Comparison of ENCODE assay signal across 30 cellular contexts in the genomic region with DNA sequence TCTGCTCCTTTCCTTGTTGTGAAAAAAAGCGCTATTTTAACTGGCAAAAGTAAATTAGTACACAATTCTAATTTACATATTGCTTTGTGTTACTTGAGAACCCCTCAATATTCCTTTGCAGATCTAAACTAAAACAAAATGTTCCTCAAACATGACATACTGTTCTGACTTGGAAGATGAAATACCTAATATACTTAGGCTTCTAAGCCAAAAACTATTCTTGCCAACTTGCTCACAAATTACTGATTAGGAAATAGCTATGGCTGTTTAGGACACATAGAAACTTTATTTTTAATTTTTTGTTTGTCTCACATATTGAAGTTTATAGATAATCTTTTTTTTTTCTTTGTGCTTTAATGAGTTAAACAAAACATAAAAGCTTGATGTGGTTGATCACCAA.
"Had no signal": no experiment of that assay in that cellular context is flagged by ENCODE, and none has a peak within 500 bp of the region (broad histone marks: within the 10 kb centered on the region; RNA-seq: fewer than 3 reads in every experiment).

No MANE protein-coding gene starts in this region.

- H3K27me3 ChIP-seq: ascending aorta, cardiac muscle cell had no signal

- H3K4me3 Mint-ChIP-seq: activated CD4-positive, alpha-beta memory T cell treated with anti-CD3 and anti-CD28 coated beads, Interleukin-2, amount 10 ng/mL, durations not matched to agents 7 days and 5 days; activated CD8-positive, alpha-beta memory T cell treated with anti-CD3 and anti-CD28 coated beads, Interleukin-2, amount 10 ng/mL, durations not matched to agents 7 days and 5 days; activated naive CD4-positive, alpha-beta T cell treated with anti-CD3 and anti-CD28 coated beads, Interleukin-2, amount 10 ng/mL, durations not matched to agents 7 days and 5 days; activated naive CD8-positive, alpha-beta T cell; activated naive CD8-positive, alpha-beta T cell treated with anti-CD3 and anti-CD28 coated beads, Interleukin-2, amount 50 U/mL, for 24 hours; central memory CD8-positive, alpha-beta T cell had no signal

- H3K4me3 ChIP-seq: ascending aorta, cardiac muscle cell, K562, SK-N-MC had no signal

- ATAC-seq: activated CD8-positive, alpha-beta memory T cell treated with anti-CD3 and anti-CD28 coated beads, Interleukin-2, amount 10 ng/mL, durations not matched to agents 7 days and 5 days; activated naive CD8-positive, alpha-beta T cell treated with anti-CD3 and anti-CD28 coated beads, Interleukin-2, amount 50 U/mL, for 24 hours; K562; PC-3 had no signal

- H3K36me3 Mint-ChIP-seq: activated CD8-positive, alpha-beta memory T cell treated with anti-CD3 and anti-CD28 coated beads, Interleukin-2, amount 10 ng/mL, durations not matched to agents 7 days and 5 days; activated naive CD4-positive, alpha-beta T cell treated with anti-CD3 and anti-CD28 coated beads, Interleukin-2, amount 10 ng/mL, durations not matched to agents 7 days and 5 days; activated naive CD8-positive, alpha-beta T cell had no signal

- H3K9me3 Mint-ChIP-seq: central memory CD8-positive, alpha-beta T cell had no signal

- DNase-seq: activated CD4-positive, alpha-beta memory T cell treated with anti-CD3 and anti-CD28 coated beads, Interleukin-2, amount 10 ng/mL, durations not matched to agents 7 days and 5 days; activated CD4-positive, alpha-beta T cell treated with anti-CD3 and anti-CD28 coated beads for 1 hour; activated CD4-positive, alpha-beta T cell treated with anti-CD3 and anti-CD28 coated beads for 48 hours; activated CD4-positive, CD25-positive, alpha-beta regulatory T cell; activated CD8-positive, alpha-beta memory T cell treated with anti-CD3 and anti-CD28 coated beads for 24 hours; activated CD8-positive, alpha-beta memory T cell treated with anti-CD3 and anti-CD28 coated beads, Interleukin-2, amount 10 ng/mL, durations not matched to agents 7 days and 5 days; activated CD8-positive, alpha-beta memory T cell treated with anti-CD3 and anti-CD28 coated beads, Interleukin-2, amount 50 U/mL, for 48 hours; activated effector memory CD4-positive, alpha-beta T cell treated with Interleukin-2 at 50 U/mL for 16 hours; activated naive CD4-positive, alpha-beta T cell treated with anti-CD3 and anti-CD28 coated beads, Interleukin-2, amount 10 ng/mL, durations not matched to agents 7 days and 5 days; activated naive CD8-positive, alpha-beta T cell treated with anti-CD3 and anti-CD28 coated beads, Interleukin-2, amount 50 U/mL, for 24 hours; activated T-cell treated with anti-CD3 and anti-CD28 coated beads, Interleukin-2, amount 50 U/mL, for 48 hours; amygdala; NCI-H1105 treated with DMSO at 0.1 percent for 48 hours; NCI-H1436; NCI-H1694; NCI-H1930; NCI-H2081 treated with DMSO at 0.1 percent for 48 hours; NCI-H226; NCI-H524 treated with DMSO at 0.1 percent for 48 hours; NK-92 treated with Interleukin-12 subunit alpha and Interleukin-12 subunit beta, amount 100 ng/mL, for 24 hours; PC-3; Right ventricle myocardium superior; T1000; WERI-Rb-1 had no signal

- H3K4me1 ChIP-seq: ascending aorta had no signal

- H3K9me3 ChIP-seq: ascending aorta had no signal

- H3K36me3 ChIP-seq: ascending aorta, cardiac muscle cell, WERI-Rb-1 had no signal

- H3K4me1 Mint-ChIP-seq: activated CD4-positive, alpha-beta memory T cell treated with anti-CD3 and anti-CD28 coated beads, Interleukin-2, amount 10 ng/mL, durations not matched to agents 7 days and 5 days; activated CD8-positive, alpha-beta memory T cell treated with anti-CD3 and anti-CD28 coated beads, Interleukin-2, amount 10 ng/mL, durations not matched to agents 7 days and 5 days; activated naive CD4-positive, alpha-beta T cell treated with anti-CD3 and anti-CD28 coated beads, Interleukin-2, amount 10 ng/mL, durations not matched to agents 7 days and 5 days; activated naive CD8-positive, alpha-beta T cell treated with anti-CD3 and anti-CD28 coated beads, Interleukin-2, amount 50 U/mL, for 24 hours; central memory CD8-positive, alpha-beta T cell had no signal

- H3K27ac Mint-ChIP-seq: activated CD4-positive, alpha-beta memory T cell treated with anti-CD3 and anti-CD28 coated beads, Interleukin-2, amount 10 ng/mL, durations not matched to agents 7 days and 5 days; activated CD8-positive, alpha-beta memory T cell treated with anti-CD3 and anti-CD28 coated beads, Interleukin-2, amount 10 ng/mL, durations not matched to agents 7 days and 5 days; activated naive CD4-positive, alpha-beta T cell treated with anti-CD3 and anti-CD28 coated beads, Interleukin-2, amount 10 ng/mL, durations not matched to agents 7 days and 5 days; activated naive CD8-positive, alpha-beta T cell; activated naive CD8-positive, alpha-beta T cell treated with anti-CD3 and anti-CD28 coated beads, Interleukin-2, amount 50 U/mL, for 24 hours had no signal

- H3K27me3 Mint-ChIP-seq: activated CD4-positive, alpha-beta memory T cell treated with anti-CD3 and anti-CD28 coated beads, Interleukin-2, amount 10 ng/mL, durations not matched to agents 7 days and 5 days; activated CD8-positive, alpha-beta memory T cell treated with anti-CD3 and anti-CD28 coated beads, Interleukin-2, amount 10 ng/mL, durations not matched to agents 7 days and 5 days; activated naive CD4-positive, alpha-beta T cell treated with anti-CD3 and anti-CD28 coated beads, Interleukin-2, amount 10 ng/mL, durations not matched to agents 7 days and 5 days; activated naive CD8-positive, alpha-beta T cell; activated naive CD8-positive, alpha-beta T cell treated with anti-CD3 and anti-CD28 coated beads, Interleukin-2, amount 50 U/mL, for 24 hours; central memory CD8-positive, alpha-beta T cell had no signal

- H3K27ac ChIP-seq: ascending aorta, cardiac muscle cell, SK-N-MC, WERI-Rb-1 had no signal
